ENCODE assay signal across 12 cellular contexts in genomic region chr2:226916662-226917061, GRCh38.
DNase-seq lines count a peak whose midpoint lies in the region; ATAC-seq and TF ChIP-seq lines count a peak whose summit lies in the region.
"Had no signal": no experiment of that assay in that cellular context is flagged by ENCODE, and none has a peak within 500 bp of the region (broad histone marks: within the 10 kb centered on the region; RNA-seq: fewer than 3 reads in every experiment).

No MANE protein-coding gene starts in this region.

- BruUV-seq in mammary epithelial cell (replicated peaks; lab: Mats Ljungman, UMichigan), result no TSS peak

- no peaks in the 10 kb centered on the region for H3K79me2 ChIP-seq in mammary epithelial cell (ENCODE audit: insufficient read depth, low read length)

- dilution Hi-C loops in mammary epithelial cell (cut with HindIII; ENCODE audit: low sequenced_read_pairs), result no loop called here

- in situ Hi-C loops in mammary epithelial cell (cut with MboI; ENCODE audit: low sequenced_read_pairs in 2 of 2), result no loop called here

- H3K27ac ChIP-seq in mammary epithelial cell (ENCODE audit: insufficient read depth, low read depth, low read length) (no peak overlapping the region), gastroesophageal sphincter (no peak overlapping the region)

- H3K9me3 ChIP-seq in mammary epithelial cell (replicated peaks; ENCODE audit: insufficient read depth, low read length) (no peaks in the 10 kb centered on the region), mucosa of descending colon (no peaks in the 10 kb centered on the region), gastroesophageal sphincter (peaks cover 0 to 4% (median 0%) of the 10 kb centered on the region in 3 donors)

- CTCF ChIA-PET in mammary epithelial cell (lab: Charles Lee; ENCODE audit: low non-redundant PET), result no interaction called here

- H3K4me1 ChIP-seq in mammary epithelial cell (ENCODE audit: insufficient read depth, low read length) (peaks cover 22% of the 10 kb centered on the region), mucosa of descending colon (ENCODE audit: low read depth) (no peaks in the 10 kb centered on the region), gastroesophageal sphincter (no peaks in the 10 kb centered on the region)

- H3K27me3 ChIP-seq in mammary epithelial cell (ENCODE audit: insufficient read depth, low read length), result no peaks in the 10 kb centered on the region
- H3K27me3 ChIP-seq in gastroesophageal sphincter, result no peaks in the 10 kb centered on the region

- H3K4me2 ChIP-seq in mammary epithelial cell (ENCODE audit: insufficient read depth, low read depth, low read length), result no peak overlapping the region

- no peak overlapping the region for H3K9ac ChIP-seq in mammary epithelial cell (ENCODE audit: insufficient read depth, low read length)

- no peak for TF ChIP-seq CTCF in mammary epithelial cell (conservative IDR thresholded peaks at IDR 0.05 in 1 of 2, IDR thresholded peaks at IDR 0.05 in 1 of 2; ENCODE audit: extremely low read depth in 1 of 2, insufficient read depth in 1 of 2, low read depth in 1 of 2, low read length in 2 of 2)
- no peak for TF ChIP-seq CTCF in mucosa of descending colon (IDR thresholded peaks at IDR 0.05)
- no peak for TF ChIP-seq CTCF in gastroesophageal sphincter (IDR thresholded peaks at IDR 0.05)

- ATAC-seq in GM18867 (IDR thresholded peaks at IDR 0.05; ENCODE audit: unreplicated experiment), result peak; percentile 88
- peak; percentile 93 for ATAC-seq in GM21529 (IDR thresholded peaks at IDR 0.05; ENCODE audit: unreplicated experiment)
- peak; percentile 80 for ATAC-seq in HG03135 (IDR thresholded peaks at IDR 0.05; ENCODE audit: unreplicated experiment)
- ATAC-seq in mucosa of descending colon, result no peak
- ATAC-seq in gastroesophageal sphincter, result no peak

- TF ChIP-seq EP300 in gastroesophageal sphincter (IDR thresholded peaks at IDR 0.05), result no peak

- H4K20me1 ChIP-seq in mammary epithelial cell (ENCODE audit: insufficient read depth, low read length), result no peaks in the 10 kb centered on the region

- H3K36me3 ChIP-seq in mammary epithelial cell (ENCODE audit: insufficient read depth, low read length), result no peaks in the 10 kb centered on the region
- no peaks in the 10 kb centered on the region for H3K36me3 ChIP-seq in mucosa of descending colon (ENCODE audit: low read depth)
- peaks cover 0 to 8% of the 10 kb centered on the region in 2 donors for H3K36me3 ChIP-seq in gastroesophageal sphincter

- intact Hi-C loops in mammary epithelial cell (cut with micrococcal nuclease) (loop anchor here (5.0 kb wide), 1 partner anchor 79 kb away; the partner anchor contains the start of gene RHBDD1), mucosa of descending colon (cut with DNase I, micrococcal nuclease) (no loop called here)

- H3K4me3 ChIP-seq in mammary epithelial cell (replicated peaks in 1 of 3; ENCODE audit: insufficient read depth in 1 of 3, low read depth in 2 of 3, low read length in 3 of 3) (no peak overlapping the region), mucosa of descending colon (no peak overlapping the region), gastroesophageal sphincter (no peak overlapping the region)
- H3K4me3 ChIP-seq: skin epidermis had no signal

- H2AFZ ChIP-seq in mammary epithelial cell (ENCODE audit: low read depth, low read length), result peak overlapping the region; percentile 84

- TF ChIP-seq POLR2A in gastroesophageal sphincter (IDR thresholded peaks at IDR 0.05), result no peak

- WGBS in mammary epithelial cell (ENCODE audit: low coverage, missing lambda C conversion rate), result 100% methylated on average over 1 of the region's 1 CpG
- WGBS in gastroesophageal sphincter (ENCODE audit: low coverage in 1 of 2), 2 donors, result 70 to 88% methylated on average over 1 of the region's 1 CpG

- DNase-seq in mammary epithelial cell, result no peak
- DNase-seq in SKM-1 treated with dmso at 0.1 percent for 144 hours (lab: John Stamatoyannopoulos, UW; ENCODE audit: unreplicated experiment), result no peak
- DNase-seq in mucosa of descending colon, result no peak
- DNase-seq in SW 1271 (lab: John Stamatoyannopoulos, UW), result no peak
- DNase-seq: amniotic stem cell, NCI-H2081 treated with DMSO at 0.1 percent for 48 hours, SHP77 treated with DMSO at 0.1 percent for 48 hours had no signal

Comparison
In these comparisons a context has a peak if more than half of its experiments do, and no peak if none do; other contexts are left out.
1. ATAC-seq: peak in GM18867 (single experiment), GM21529 (single experiment) and HG03135 (single experiment); none in mucosa of descending colon (single experiment) and gastroesophageal sphincter (single experiment).